Comparison of ENCODE assay signal across 1 cellular context in genomic region chr15:66400351-66400774, GRCh38.
TF ChIP-seq lines count a peak whose summit lies in the region.

No MANE protein-coding gene starts in this region.

TF ChIP-seq in K562, 482 proteins besides CTCF, POLR2A, EP300 and RAD21:
- TF ChIP-seq ZFP91 (CRISPR knock-in tag; IDR thresholded peaks at IDR 0.05), result no peak
- TF ChIP-seq E4F1 (CRISPR knock-in tag; IDR thresholded peaks at IDR 0.05; ENCODE audit: borderline replicate concordance), result no peak
- no peak for TF ChIP-seq ARID3B (CRISPR knock-in tag; IDR thresholded peaks at IDR 0.05; ENCODE audit: borderline replicate concordance)
- no peak for TF ChIP-seq PTTG1 (tag; IDR thresholded peaks at IDR 0.05; ENCODE audit: low read depth)
- no peak for TF ChIP-seq PHF21A (IDR thresholded peaks at IDR 0.05; ENCODE audit: borderline replicate concordance, low read depth)
- TF ChIP-seq BRD9 (IDR thresholded peaks at IDR 0.05; ENCODE audit: low read depth, partially characterized antibody), result no peak
- no peak for TF ChIP-seq ZNF696 (CRISPR knock-in tag; conservative IDR thresholded peaks at IDR 0.05)
- no peak for TF ChIP-seq ZNF436 (CRISPR knock-in tag; IDR thresholded peaks at IDR 0.05)
- TF ChIP-seq KDM1A (IDR thresholded peaks at IDR 0.05), result no peak
- no peak for TF ChIP-seq TFE3 (CRISPR knock-in tag; IDR thresholded peaks at IDR 0.05)
- TF ChIP-seq STAT6 (CRISPR knock-in tag; IDR thresholded peaks at IDR 0.05), result no peak
- no peak for TF ChIP-seq GTF2E2 (tag; IDR thresholded peaks at IDR 0.05)
- TF ChIP-seq MCM3 (IDR thresholded peaks at IDR 0.05), result no peak
- no peak for TF ChIP-seq ZNF589 (CRISPR knock-in tag; IDR thresholded peaks at IDR 0.05; ENCODE audit: low read depth)
- TF ChIP-seq KDM2B (CRISPR knock-in tag; IDR thresholded peaks at IDR 0.05), result no peak
- no peak for TF ChIP-seq BRD4 (IDR thresholded peaks at IDR 0.05)
- TF ChIP-seq ZNF76 (CRISPR knock-in tag; IDR thresholded peaks at IDR 0.05; ENCODE audit: borderline replicate concordance), result no peak
- TF ChIP-seq YBX1 (IDR thresholded peaks at IDR 0.05), result no peak
